Comparison of ENCODE assay signal across 25 cellular contexts in the genomic region with DNA sequence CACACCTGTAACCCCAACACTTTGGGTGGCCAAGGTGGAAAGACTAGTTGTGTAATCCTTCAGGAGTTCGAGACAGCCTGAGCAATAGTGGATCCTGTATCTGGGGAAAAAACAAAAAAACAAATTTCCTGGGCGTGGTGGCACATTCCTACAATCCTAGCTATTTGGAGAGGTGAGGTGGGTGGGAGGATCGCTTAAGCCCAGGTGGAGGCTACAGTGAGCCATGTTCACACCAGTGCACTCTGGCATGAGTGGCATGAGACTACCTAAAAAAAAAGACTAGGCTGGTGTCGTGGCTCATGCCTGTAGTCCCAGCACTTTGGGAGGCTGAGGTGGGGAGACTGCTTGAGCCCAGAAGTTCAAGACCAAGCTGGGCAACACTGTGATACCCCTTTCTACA. TPM values are rescaled to one million over a fixed set of nuclear protein-coding genes. Genes with fewer than 3 reads are reported as not detected.
DNase-seq lines count a peak whose midpoint lies in the region; ATAC-seq, FAIRE-seq and TF ChIP-seq lines count a peak whose summit lies in the region.
"Had no signal": no experiment of that assay in that cellular context is flagged by ENCODE, and none has a peak within 500 bp of the region (broad histone marks: within the 10 kb centered on the region; RNA-seq: fewer than 3 reads in every experiment).

No MANE protein-coding gene starts in this region.

- no peak for TF ChIP-seq CTCF in liver (IDR thresholded peaks at IDR 0.05; ENCODE audit: low read depth, low read length, missing input control)
- TF ChIP-seq CTCF in HepG2 (CRISPR knock-in tag; IDR thresholded peaks at IDR 0.05), result no peak
- TF ChIP-seq CTCF in lower lobe of right lung (IDR thresholded peaks at IDR 0.05), result no peak
- TF ChIP-seq CTCF in upper lobe of left lung (IDR thresholded peaks at IDR 0.05), result no peak
- TF ChIP-seq CTCF in nephron progenitor cell (IDR thresholded peaks at IDR 0.05), result no peak

- no peak; the same call in 2 of the 3 replicates for ATAC-seq in HepG2
- no peak for ATAC-seq in activated CD8-positive, alpha-beta T cell treated with anti-CD3 and anti-CD28 coated beads, Interleukin-2, amount 10 ng/mL, durations not matched to agents 7 days and 5 days
- ATAC-seq in lower lobe of right lung, result peak; percentile 55 to 62
- no peak for ATAC-seq in activated T-helper 17 cell treated with anti-CD3 and anti-CD28 coated beads, Interleukin-2, amount 50 U/mL, for 72 hours (replicated peaks)
- no peak for ATAC-seq in upper lobe of left lung (ENCODE audit: low FRiP score in 2 of 2)

- TF ChIP-seq EP300 in HepG2 (IDR thresholded peaks at IDR 0.05; ENCODE audit: low read depth in 2 of 2, low read length in 2 of 2), result no peak
- no peak for TF ChIP-seq EP300 in HepG2 (CRISPR knock-in tag; IDR thresholded peaks at IDR 0.05; ENCODE audit: borderline replicate concordance)
- TF ChIP-seq EP300 in upper lobe of left lung (IDR thresholded peaks at IDR 0.05), result no peak

- no TSS peak for BruUV-seq in HepG2 (replicated peaks; lab: Mats Ljungman, UMichigan)

- no peak for TF ChIP-seq RAD21 in liver (IDR thresholded peaks at IDR 0.05)
- no peak for TF ChIP-seq RAD21 in HepG2 (CRISPR knock-in tag; IDR thresholded peaks at IDR 0.05)

- no peak overlapping the region for H2AFZ ChIP-seq in HepG2 (ENCODE audit: low read length)
- H2AFZ ChIP-seq: neural progenitor cell had no signal

- H3K4me2 ChIP-seq in HepG2 (ENCODE audit: low read depth, low read length), result no peak overlapping the region
- H3K4me2 ChIP-seq: neural progenitor cell had no signal

- H3K27me3 ChIP-seq in liver (ENCODE audit: control insufficient read depth in 4 of 4, insufficient read depth in 4 of 4, low read length in 3 of 4), result no peaks in the 10 kb centered on the region
- no peaks in the 10 kb centered on the region for H3K27me3 ChIP-seq in HepG2 (ENCODE audit: control insufficient read depth in 1 of 2, insufficient read depth in 2 of 2, low read length in 2 of 2)
- no peaks in the 10 kb centered on the region for H3K27me3 ChIP-seq in lower lobe of right lung (ENCODE audit: low read depth)
- no peaks in the 10 kb centered on the region for H3K27me3 ChIP-seq in upper lobe of left lung
- H3K27me3 ChIP-seq: neural progenitor cell, sigmoid colon had no signal

- 78% methylated on average over 4 of the region's 4 CpGs for WGBS in liver
- WGBS in HepG2 (ENCODE audit: low lambda C conversion rate), result 97% methylated on average over 4 of the region's 4 CpGs
- WGBS in upper lobe of left lung, 2 donors, result 74 to 87% methylated on average over 4 of the region's 4 CpGs

- H3K27me3 Mint-ChIP-seq in activated CD8-positive, alpha-beta T cell treated with anti-CD3 and anti-CD28 coated beads, Interleukin-2, amount 10 ng/mL, durations not matched to agents 7 days and 5 days (ENCODE audit: low read depth), result no peaks in the 10 kb centered on the region
- H3K27me3 Mint-ChIP-seq in activated T-helper 17 cell treated with anti-CD3 and anti-CD28 coated beads, Interleukin-2, amount 50 U/mL, for 72 hours, result no peaks in the 10 kb centered on the region
- no peaks in the 10 kb centered on the region for H3K27me3 Mint-ChIP-seq in nephron progenitor cell (ENCODE audit: low read depth, poor library complexity)
- H3K27me3 Mint-ChIP-seq: activated naive CD8-positive, alpha-beta T cell; central memory CD8-positive, alpha-beta T cell had no signal

- peak overlapping the region; percentile 12 to 22 for H3K27ac ChIP-seq in liver (ENCODE audit: low read depth in 1 of 2, low read length in 2 of 2)
- H3K27ac ChIP-seq in HepG2 (ENCODE audit: extremely low read length, insufficient read depth, low read length), result no peak overlapping the region
- H3K27ac ChIP-seq in lower lobe of right lung, result no peak overlapping the region
- no peak overlapping the region for H3K27ac ChIP-seq in upper lobe of left lung
- H3K27ac ChIP-seq: left ventricle myocardium inferior, sigmoid colon had no signal

- peaks cover 54% of the 10 kb centered on the region for H3K79me2 ChIP-seq in HepG2 (ENCODE audit: insufficient read depth, low read length)

- H3K36me3 ChIP-seq in liver (ENCODE audit: control insufficient read depth in 4 of 4, insufficient read depth in 3 of 4, low read depth in 1 of 4, low read length in 3 of 4) (peaks cover 12 to 50% (median 28%) of the 10 kb centered on the region in 4 donors), HepG2 (replicated peaks in 1 of 2; ENCODE audit: control insufficient read depth in 1 of 2, insufficient read depth in 2 of 2, low read length in 2 of 2) (peaks cover 24 to 66% of the 10 kb centered on the region in 2 experiments; a peak in 4 of 5 replicates), lower lobe of right lung (peaks cover 78% of the 10 kb centered on the region), upper lobe of left lung (peaks cover 20 to 70% (median 56%) of the 10 kb centered on the region in 4 donors)

- H3K9me3 Mint-ChIP-seq in activated CD8-positive, alpha-beta T cell treated with anti-CD3 and anti-CD28 coated beads, Interleukin-2, amount 10 ng/mL, durations not matched to agents 7 days and 5 days (ENCODE audit: insufficient read depth), result no peaks in the 10 kb centered on the region
- H3K9me3 Mint-ChIP-seq in activated T-helper 17 cell treated with anti-CD3 and anti-CD28 coated beads, Interleukin-2, amount 50 U/mL, for 72 hours, result no peaks in the 10 kb centered on the region
- H3K9me3 Mint-ChIP-seq in nephron progenitor cell, result no peaks in the 10 kb centered on the region
- H3K9me3 Mint-ChIP-seq: central memory CD8-positive, alpha-beta T cell; neural progenitor cell; T-helper 1 cell treated with Interleukin-12 subunit alpha and Interleukin-12 subunit beta and Interleukin-4 antibody, amounts not matched to agents 30 μg/mL and 1 μg/mL, for 36 hours had no signal

- H3K36me3 Mint-ChIP-seq in activated CD8-positive, alpha-beta T cell treated with anti-CD3 and anti-CD28 coated beads, Interleukin-2, amount 10 ng/mL, durations not matched to agents 7 days and 5 days (ENCODE audit: low read depth), result peaks cover 64% of the 10 kb centered on the region
- H3K36me3 Mint-ChIP-seq in activated T-helper 17 cell treated with anti-CD3 and anti-CD28 coated beads, Interleukin-2, amount 50 U/mL, for 72 hours (ENCODE audit: low read depth), result peaks cover 97% of the 10 kb centered on the region
- peaks cover 77% of the 10 kb centered on the region for H3K36me3 Mint-ChIP-seq in nephron progenitor cell (ENCODE audit: low read depth)

- H4K20me1 ChIP-seq in HepG2 (ENCODE audit: insufficient read depth, low read length), result peaks cover 18% of the 10 kb centered on the region

- H3K9ac ChIP-seq in liver (ENCODE audit: low read depth in 1 of 2, low read length in 2 of 2) (no peak overlapping the region), HepG2 (ENCODE audit: insufficient read depth, low read depth, low read length) (no peak overlapping the region)
- H3K9ac ChIP-seq: neural progenitor cell had no signal

- TF ChIP-seq POLR2A in HepG2 (IDR thresholded peaks at IDR 0.05; ENCODE audit: insufficient read depth in 1 of 2, low read depth in 2 of 2, low read length in 2 of 2) (no peak), upper lobe of left lung (IDR thresholded peaks at IDR 0.05) (no peak)

- H3K4me3 ChIP-seq in liver (ENCODE audit: low read depth in 1 of 3, low read length in 3 of 3) (no peak overlapping the region), HepG2 (replicated peaks in 1 of 3; ENCODE audit: insufficient read depth in 1 of 3, low read depth in 2 of 3, low read length in 3 of 3) (no peak overlapping the region), lower lobe of right lung (no peak overlapping the region), upper lobe of left lung (no peak overlapping the region)
- H3K4me3 ChIP-seq: left ventricle myocardium inferior, neural progenitor cell, sigmoid colon, SK-N-MC had no signal

- H3K4me1 ChIP-seq in liver (ENCODE audit: control insufficient read depth in 4 of 4, insufficient read depth in 4 of 4, low read length in 3 of 4) (peaks cover 7 to 28% (median 20%) of the 10 kb centered on the region in 4 donors), HepG2 (ENCODE audit: insufficient read depth, low read length) (peaks cover 23% of the 10 kb centered on the region), lower lobe of right lung (no peaks in the 10 kb centered on the region), upper lobe of left lung (peaks cover 0 to 15% (median 2%) of the 10 kb centered on the region in 4 donors)
- H3K4me1 ChIP-seq: neural progenitor cell had no signal

- no peak for FAIRE-seq in HepG2 (lab: Jason Lieb, UNC)
- FAIRE-seq: H1, urothelium cell line had no signal

- DNase-seq in HepG2 (ENCODE audit: low spot score) (no peak), lower lobe of right lung (no peak), cerebellar nuclear complex (lab: John Stamatoyannopoulos, UW) (no peak), upper lobe of left lung (no peak), nephron progenitor cell (no peak)
- DNase-seq in activated CD8-positive, alpha-beta T cell treated with anti-CD3 and anti-CD28 coated beads, Interleukin-2, amount 10 ng/mL, durations not matched to agents 7 days and 5 days, result no peak
- DNase-seq: activated CD4-positive, alpha-beta T cell treated with anti-CD3 and anti-CD28 coated beads for 1 hour; DMS79; erythroblast; foreskin fibroblast; left ventricle myocardium inferior; NCI-H1694 treated with DMSO at 0.1 percent for 48 hours; NCI-H2171 treated with DMSO at 0.1 percent for 48 hours; NCI-H526 treated with DMSO at 0.1 percent for 48 hours; sigmoid colon had no signal

- POLR2A ChIA-PET in HepG2 (lab: Yijun Ruan, JAX), result interaction anchor here (1.2 to 1.4 kb wide), 2 partner anchors 13 to 17 kb away, joined by 3 to 6 read pairs; partner anchors contain the start of gene PTGES3
- POLR2A ChIA-PET in activated CD8-positive, alpha-beta T cell treated with anti-CD3 and anti-CD28 coated beads, Interleukin-2, amount 10 ng/mL, durations not matched to agents 7 days and 5 days (lab: Charles Lee), result interaction anchor here (1.1 to 1.3 kb wide), 2 partner anchors 15 to 34 kb away, joined by 3 to 4 read pairs; no protein-coding TSS in a partner anchor

- in situ Hi-C loops in HepG2 (cut with HindIII; ENCODE audit: extremely low pct_ligation_motif_present, low pct_unique_long_range_greater_than_20kb), result no loop called here

- peak overlapping the region; percentile 2 for H3K27ac Mint-ChIP-seq in activated CD8-positive, alpha-beta T cell treated with anti-CD3 and anti-CD28 coated beads, Interleukin-2, amount 10 ng/mL, durations not matched to agents 7 days and 5 days
- H3K27ac Mint-ChIP-seq in activated T-helper 17 cell treated with anti-CD3 and anti-CD28 coated beads, Interleukin-2, amount 50 U/mL, for 72 hours, result no peak overlapping the region
- H3K27ac Mint-ChIP-seq in nephron progenitor cell, result no peak overlapping the region
- H3K27ac Mint-ChIP-seq: activated naive CD8-positive, alpha-beta T cell; neural progenitor cell; T-helper 1 cell treated with Interleukin-12 subunit alpha and Interleukin-12 subunit beta and Interleukin-4 antibody, amounts not matched to agents 30 μg/mL and 1 μg/mL, for 36 hours had no signal

- H3K4me1 Mint-ChIP-seq in activated CD8-positive, alpha-beta T cell treated with anti-CD3 and anti-CD28 coated beads, Interleukin-2, amount 10 ng/mL, durations not matched to agents 7 days and 5 days (ENCODE audit: low read depth), result peaks cover 20% of the 10 kb centered on the region
- H3K4me1 Mint-ChIP-seq in activated T-helper 17 cell treated with anti-CD3 and anti-CD28 coated beads, Interleukin-2, amount 50 U/mL, for 72 hours, result peaks cover 5% of the 10 kb centered on the region
- H3K4me1 Mint-ChIP-seq in nephron progenitor cell, result no peaks in the 10 kb centered on the region
- H3K4me1 Mint-ChIP-seq: neural progenitor cell had no signal

- intact Hi-C loops in HepG2 (cut with micrococcal nuclease; ENCODE audit: unreplicated experiment) (no loop called here), lower lobe of right lung (cut with DNase I) (no loop called here)

- CTCF ChIA-PET in HepG2 (lab: Yijun Ruan, JAX; ENCODE audit: low intra/inter-chr PET ratio, low total read pairs), result no interaction called here
- CTCF ChIA-PET in activated CD8-positive, alpha-beta T cell treated with anti-CD3 and anti-CD28 coated beads, Interleukin-2, amount 10 ng/mL, durations not matched to agents 7 days and 5 days (lab: Charles Lee), result interaction anchor here (1.0 to 1.8 kb wide), 5 partner anchors 14 to 49 kb away, joined by 3 to 6 read pairs (median 4); partner anchors contain the start of gene ATP5F1B

- H3K4me3 Mint-ChIP-seq in activated CD8-positive, alpha-beta T cell treated with anti-CD3 and anti-CD28 coated beads, Interleukin-2, amount 10 ng/mL, durations not matched to agents 7 days and 5 days, result no peak overlapping the region
- H3K4me3 Mint-ChIP-seq in activated T-helper 17 cell treated with anti-CD3 and anti-CD28 coated beads, Interleukin-2, amount 50 U/mL, for 72 hours, result no peak overlapping the region
- no peak overlapping the region for H3K4me3 Mint-ChIP-seq in nephron progenitor cell
- H3K4me3 Mint-ChIP-seq: activated naive CD8-positive, alpha-beta T cell; central memory CD8-positive, alpha-beta T cell; neural progenitor cell; T-helper 1 cell treated with Interleukin-12 subunit alpha and Interleukin-12 subunit beta and Interleukin-4 antibody, amounts not matched to agents 30 μg/mL and 1 μg/mL, for 36 hours had no signal

- H3K9me3 ChIP-seq in liver (ENCODE audit: control insufficient read depth in 4 of 4, low read length in 3 of 4), result no peaks in the 10 kb centered on the region
- H3K9me3 ChIP-seq in HepG2 (ENCODE audit: low read length), result no peaks in the 10 kb centered on the region
- no peaks in the 10 kb centered on the region for H3K9me3 ChIP-seq in lower lobe of right lung
- H3K9me3 ChIP-seq in upper lobe of left lung, result no peaks in the 10 kb centered on the region
- H3K9me3 ChIP-seq: Caco-2, left ventricle myocardium inferior, sigmoid colon had no signal

RNA-seq across cellular contexts. Expression of gene PTGES3, which starts 17.2 kb away (rescaled TPM):
- total RNA-seq in liver (10 to 100 TPM; 65.0 to 87.2 TPM), HepG2 (2016; rRNA removed; fragmentation: Illumina TruSeq; extraction: Trizol) (159 and 290 TPM in 2 replicates), lower lobe of right lung (198 TPM), upper lobe of left lung (100 to 1,000 TPM in 3 of 6 donors, 10 to 100 TPM in 3; 41.9 to 156 (median 105) TPM)
- polyA plus RNA-seq in liver (10 to 100 TPM; 75.4 to 94.1 TPM), HepG2 (2011; rRNA removed) (43.7 and 54.4 TPM in 2 replicates)
- total RNA-seq in HepG2 (2016; cell fraction: cytosol; rRNA removed; fragmentation: Illumina TruSeq; extraction: Trizol; ENCODE audit: low read depth), result 36.7 and 44.1 TPM in 2 replicates
- total RNA-seq in HepG2 (2016; cell fraction: insoluble cytoplasmic fraction; rRNA removed; fragmentation: Illumina TruSeq; extraction: Trizol), result 170 and 269 TPM in 2 replicates
- 155 and 168 TPM in 2 replicates for total RNA-seq in HepG2 (2016; cell fraction: membrane; rRNA removed; fragmentation: Illumina TruSeq; extraction: Trizol)
- total RNA-seq in HepG2 (2016; cell fraction: nucleus; rRNA removed; fragmentation: Illumina TruSeq; extraction: Trizol), result 118 and 124 TPM in 2 replicates
- 23.9 and 37.8 TPM in 2 replicates for polyA plus RNA-seq in HepG2 (2011; cell fraction: cytosol; rRNA removed)
- 16.1 and 21.1 TPM in 2 replicates for polyA plus RNA-seq in HepG2 (2011; cell fraction: nucleus; rRNA removed)
- 244 and 265 TPM in 2 replicates for polyA plus RNA-seq in HepG2 (2012)
- 58.0 and 58.7 TPM in 2 replicates for polyA plus RNA-seq in HepG2 (2016; cell fraction: cytosol; fragmentation: Illumina TruSeq; extraction: Trizol; ENCODE audit: low read depth)
- polyA plus RNA-seq in HepG2 (2016; cell fraction: insoluble cytoplasmic fraction; fragmentation: Illumina TruSeq; extraction: Trizol; ENCODE audit: low read depth), result 452 and 465 TPM in 2 replicates
- 140 and 145 TPM in 2 replicates for polyA plus RNA-seq in HepG2 (2016; cell fraction: membrane; fragmentation: Illumina TruSeq; extraction: Trizol; ENCODE audit: low read depth)
- 228 and 240 TPM in 2 replicates for polyA plus RNA-seq in HepG2 (2016; cell fraction: nucleus; fragmentation: Illumina TruSeq; extraction: Trizol; ENCODE audit: insufficient read depth, low read depth)
- polyA minus RNA-seq in HepG2 (2011; rRNA and poly(A)+ RNA removed; ENCODE audit: low replicate concordance), result 15.3 and 29.9 TPM in 2 replicates
- 57.2 and 64.6 TPM in 2 replicates for polyA minus RNA-seq in HepG2 (2011; cell fraction: cytosol; rRNA and poly(A)+ RNA removed)
- polyA minus RNA-seq in HepG2 (2011; cell fraction: nucleus; rRNA and poly(A)+ RNA removed), result 23.0 and 29.1 TPM in 2 replicates
- total RNA-seq in activated CD8-positive, alpha-beta T cell treated with anti-CD3 and anti-CD28 coated beads, Interleukin-2, amount 10 ng/mL, durations not matched to agents 7 days and 5 days, result 100 to 1,000 TPM; 273 to 290 TPM
- total RNA-seq in activated T-helper 17 cell treated with anti-CD3 and anti-CD28 coated beads, Interleukin-2, amount 50 U/mL, for 72 hours, result 100 to 1,000 TPM; 278 to 391 TPM

RNA-seq across cellular contexts. Expression of gene ATP5F1B, which starts 25.1 kb away (rescaled TPM):
- total RNA-seq in liver (100 to 1,000 TPM; 273 to 347 TPM), HepG2 (2016; rRNA removed; fragmentation: Illumina TruSeq; extraction: Trizol) (1,051 and 1,399 TPM in 2 replicates), lower lobe of right lung (319 TPM), upper lobe of left lung (100 to 1,000 TPM; 245 to 404 (median 317) TPM)
- polyA plus RNA-seq in liver (100 to 1,000 TPM; 528 to 569 TPM), HepG2 (2011; rRNA removed) (985 and 1,180 TPM in 2 replicates)
- 224 and 228 TPM in 2 replicates for total RNA-seq in HepG2 (2016; cell fraction: cytosol; rRNA removed; fragmentation: Illumina TruSeq; extraction: Trizol; ENCODE audit: low read depth)
- 1,021 and 1,411 TPM in 2 replicates for total RNA-seq in HepG2 (2016; cell fraction: insoluble cytoplasmic fraction; rRNA removed; fragmentation: Illumina TruSeq; extraction: Trizol)
- 344 and 367 TPM in 2 replicates for total RNA-seq in HepG2 (2016; cell fraction: membrane; rRNA removed; fragmentation: Illumina TruSeq; extraction: Trizol)
- 359 and 382 TPM in 2 replicates for total RNA-seq in HepG2 (2016; cell fraction: nucleus; rRNA removed; fragmentation: Illumina TruSeq; extraction: Trizol)
- polyA plus RNA-seq in HepG2 (2011; cell fraction: cytosol; rRNA removed), result 961 and 1,057 TPM in 2 replicates
- polyA plus RNA-seq in HepG2 (2011; cell fraction: nucleus; rRNA removed), result 521 and 614 TPM in 2 replicates
- polyA plus RNA-seq in HepG2 (2012), result 690 and 871 TPM in 2 replicates
- polyA plus RNA-seq in HepG2 (2016; cell fraction: cytosol; fragmentation: Illumina TruSeq; extraction: Trizol; ENCODE audit: low read depth), result 156 and 174 TPM in 2 replicates
- polyA plus RNA-seq in HepG2 (2016; cell fraction: insoluble cytoplasmic fraction; fragmentation: Illumina TruSeq; extraction: Trizol; ENCODE audit: low read depth), result 1,081 and 1,136 TPM in 2 replicates
- polyA plus RNA-seq in HepG2 (2016; cell fraction: membrane; fragmentation: Illumina TruSeq; extraction: Trizol; ENCODE audit: low read depth), result 252 and 280 TPM in 2 replicates
- polyA plus RNA-seq in HepG2 (2016; cell fraction: nucleus; fragmentation: Illumina TruSeq; extraction: Trizol; ENCODE audit: insufficient read depth, low read depth), result 530 and 544 TPM in 2 replicates
- 2,113 and 3,228 TPM in 2 replicates for polyA minus RNA-seq in HepG2 (2011; rRNA and poly(A)+ RNA removed; ENCODE audit: low replicate concordance)
- polyA minus RNA-seq in HepG2 (2011; cell fraction: cytosol; rRNA and poly(A)+ RNA removed), result 569 and 591 TPM in 2 replicates
- polyA minus RNA-seq in HepG2 (2011; cell fraction: nucleus; rRNA and poly(A)+ RNA removed), result 160 and 202 TPM in 2 replicates
- total RNA-seq in activated CD8-positive, alpha-beta T cell treated with anti-CD3 and anti-CD28 coated beads, Interleukin-2, amount 10 ng/mL, durations not matched to agents 7 days and 5 days, result 100 to 1,000 TPM; 669 to 680 TPM
- 100 to 1,000 TPM; 489 to 941 TPM for total RNA-seq in activated T-helper 17 cell treated with anti-CD3 and anti-CD28 coated beads, Interleukin-2, amount 50 U/mL, for 72 hours

RNA-seq across cellular contexts. Expression of gene BAZ2A, which starts 40.7 kb away (rescaled TPM):
- total RNA-seq in liver (10 to 100 TPM; 23.0 to 31.9 TPM), HepG2 (2016; rRNA removed; fragmentation: Illumina TruSeq; extraction: Trizol) (21.8 and 25.5 TPM in 2 replicates), lower lobe of right lung (112 TPM), upper lobe of left lung (100 to 1,000 TPM in 2 of 6 donors, 10 to 100 TPM in 4; 74.5 to 245 (median 95.5) TPM)
- polyA plus RNA-seq in liver (10 to 100 TPM; 12.8 to 21.0 TPM), HepG2 (2011; rRNA removed) (63.5 and 73.5 TPM in 2 replicates)
- 7.5 and 9.3 TPM in 2 replicates for total RNA-seq in HepG2 (2016; cell fraction: cytosol; rRNA removed; fragmentation: Illumina TruSeq; extraction: Trizol; ENCODE audit: low read depth)
- 19.6 and 20.3 TPM in 2 replicates for total RNA-seq in HepG2 (2016; cell fraction: insoluble cytoplasmic fraction; rRNA removed; fragmentation: Illumina TruSeq; extraction: Trizol)
- 10.4 and 11.5 TPM in 2 replicates for total RNA-seq in HepG2 (2016; cell fraction: membrane; rRNA removed; fragmentation: Illumina TruSeq; extraction: Trizol)
- 26.9 and 27.3 TPM in 2 replicates for total RNA-seq in HepG2 (2016; cell fraction: nucleus; rRNA removed; fragmentation: Illumina TruSeq; extraction: Trizol)
- polyA plus RNA-seq in HepG2 (2011; cell fraction: cytosol; rRNA removed), result 26.0 and 27.6 TPM in 2 replicates
- 119 and 134 TPM in 2 replicates for polyA plus RNA-seq in HepG2 (2011; cell fraction: nucleus; rRNA removed)
- polyA plus RNA-seq in HepG2 (2012), result 46.0 and 50.1 TPM in 2 replicates
- 0.96 and 1.7 TPM in 2 replicates for polyA plus RNA-seq in HepG2 (2016; cell fraction: cytosol; fragmentation: Illumina TruSeq; extraction: Trizol; ENCODE audit: low read depth)
- 18.5 and 25.0 TPM in 2 replicates for polyA plus RNA-seq in HepG2 (2016; cell fraction: insoluble cytoplasmic fraction; fragmentation: Illumina TruSeq; extraction: Trizol; ENCODE audit: low read depth)
- polyA plus RNA-seq in HepG2 (2016; cell fraction: membrane; fragmentation: Illumina TruSeq; extraction: Trizol; ENCODE audit: low read depth), result 4.6 and 4.7 TPM in 2 replicates
- 52.0 and 52.8 TPM in 2 replicates for polyA plus RNA-seq in HepG2 (2016; cell fraction: nucleus; fragmentation: Illumina TruSeq; extraction: Trizol; ENCODE audit: insufficient read depth, low read depth)
- polyA minus RNA-seq in HepG2 (2011; rRNA and poly(A)+ RNA removed; ENCODE audit: low replicate concordance), result 99.4 and 117 TPM in 2 replicates
- 47.0 and 52.8 TPM in 2 replicates for polyA minus RNA-seq in HepG2 (2011; cell fraction: cytosol; rRNA and poly(A)+ RNA removed)
- 86.6 and 108 TPM in 2 replicates for polyA minus RNA-seq in HepG2 (2011; cell fraction: nucleus; rRNA and poly(A)+ RNA removed)
- 10 to 100 TPM; 92.2 to 96.0 TPM for total RNA-seq in activated CD8-positive, alpha-beta T cell treated with anti-CD3 and anti-CD28 coated beads, Interleukin-2, amount 10 ng/mL, durations not matched to agents 7 days and 5 days
- total RNA-seq in activated T-helper 17 cell treated with anti-CD3 and anti-CD28 coated beads, Interleukin-2, amount 50 U/mL, for 72 hours, result 100 to 1,000 TPM in 1 of 2 donors, 10 to 100 TPM in 1; 97.8 to 166 TPM

RNA-seq across cellular contexts. Expression of gene NACA, which starts 54.3 kb away (rescaled TPM):
- total RNA-seq in liver, result 100 to 1,000 TPM; 365 to 695 TPM
- 100 to 1,000 TPM; 370 to 543 TPM for polyA plus RNA-seq in liver
- 1,700 and 2,295 TPM in 2 replicates for total RNA-seq in HepG2 (2016; rRNA removed; fragmentation: Illumina TruSeq; extraction: Trizol)
- 1,346 and 1,631 TPM in 2 replicates for total RNA-seq in HepG2 (2016; cell fraction: cytosol; rRNA removed; fragmentation: Illumina TruSeq; extraction: Trizol; ENCODE audit: low read depth)
- total RNA-seq in HepG2 (2016; cell fraction: insoluble cytoplasmic fraction; rRNA removed; fragmentation: Illumina TruSeq; extraction: Trizol), result 1,693 and 2,342 TPM in 2 replicates
- total RNA-seq in HepG2 (2016; cell fraction: membrane; rRNA removed; fragmentation: Illumina TruSeq; extraction: Trizol), result 2,301 and 2,703 TPM in 2 replicates
- total RNA-seq in HepG2 (2016; cell fraction: nucleus; rRNA removed; fragmentation: Illumina TruSeq; extraction: Trizol), result 536 and 558 TPM in 2 replicates
- 688 and 799 TPM in 2 replicates for polyA plus RNA-seq in HepG2 (2011; rRNA removed)
- 537 and 762 TPM in 2 replicates for polyA plus RNA-seq in HepG2 (2011; cell fraction: cytosol; rRNA removed)
- 98.1 and 131 TPM in 2 replicates for polyA plus RNA-seq in HepG2 (2011; cell fraction: nucleus; rRNA removed)
- polyA plus RNA-seq in HepG2 (2012), result 1,697 and 1,960 TPM in 2 replicates
- polyA plus RNA-seq in HepG2 (2016; cell fraction: cytosol; fragmentation: Illumina TruSeq; extraction: Trizol; ENCODE audit: low read depth), result 1,551 and 1,609 TPM in 2 replicates
- 1,930 and 2,097 TPM in 2 replicates for polyA plus RNA-seq in HepG2 (2016; cell fraction: insoluble cytoplasmic fraction; fragmentation: Illumina TruSeq; extraction: Trizol; ENCODE audit: low read depth)
- 2,028 and 2,269 TPM in 2 replicates for polyA plus RNA-seq in HepG2 (2016; cell fraction: membrane; fragmentation: Illumina TruSeq; extraction: Trizol; ENCODE audit: low read depth)
- 833 and 868 TPM in 2 replicates for polyA plus RNA-seq in HepG2 (2016; cell fraction: nucleus; fragmentation: Illumina TruSeq; extraction: Trizol; ENCODE audit: insufficient read depth, low read depth)
- 250 and 557 TPM in 2 replicates for polyA minus RNA-seq in HepG2 (2011; rRNA and poly(A)+ RNA removed; ENCODE audit: low replicate concordance)
- polyA minus RNA-seq in HepG2 (2011; cell fraction: cytosol; rRNA and poly(A)+ RNA removed), result 139 and 145 TPM in 2 replicates
- 70.6 and 115 TPM in 2 replicates for polyA minus RNA-seq in HepG2 (2011; cell fraction: nucleus; rRNA and poly(A)+ RNA removed)
- total RNA-seq in activated CD8-positive, alpha-beta T cell treated with anti-CD3 and anti-CD28 coated beads, Interleukin-2, amount 10 ng/mL, durations not matched to agents 7 days and 5 days, result 100 to 1,000 TPM; 793 to 820 TPM
- total RNA-seq in lower lobe of right lung, result 673 TPM
- total RNA-seq in activated T-helper 17 cell treated with anti-CD3 and anti-CD28 coated beads, Interleukin-2, amount 50 U/mL, for 72 hours, result 1,000 to 10,000 TPM in 1 of 2 donors, 100 to 1,000 TPM in 1; 869 to 1,019 TPM
- 100 to 1,000 TPM; 419 to 868 (median 611) TPM for total RNA-seq in upper lobe of left lung

Comparison
In these comparisons a context has a peak if more than half of its experiments do, and no peak if none do; other contexts are left out.
1. H3K27ac ChIP-seq: peak in liver (2 of 2); none in HepG2 (single experiment), lower lobe of right lung (single experiment) and upper lobe of left lung (0 of 4).
2. ATAC-seq: peak in lower lobe of right lung (2 of 2); none in HepG2 (single experiment), activated CD8-positive, alpha-beta T cell treated with anti-CD3 and anti-CD28 coated beads, Interleukin-2, amount 10 ng/mL, durations not matched to agents 7 days and 5 days (single experiment), activated T-helper 17 cell treated with anti-CD3 and anti-CD28 coated beads, Interleukin-2, amount 50 U/mL, for 72 hours (single experiment) and upper lobe of left lung (0 of 2).